In genomic region chrX:101206471-101206870, GRCh38 we compare ENCODE assay signal across 1 cellular context.
A peak's percentile ranks its signal among the peaks of the same experiment; 100 is the strongest.
TF ChIP-seq lines count a peak whose summit lies in the region.

No MANE protein-coding gene starts in this region.

TF ChIP-seq in K562, 482 proteins besides CTCF, POLR2A, EP300 and RAD21 (continued from another document):
- TF ChIP-seq CHD7 (IDR thresholded peaks at IDR 0.05; ENCODE audit: low read depth, low read length) (no peak), TAF15 (IDR thresholded peaks at IDR 0.05; ENCODE audit: low read depth, low read length) (no peak), TRIM25 (IDR thresholded peaks at IDR 0.05; ENCODE audit: borderline replicate concordance) (no peak), ZNF165 (CRISPR knock-in tag; IDR thresholded peaks at IDR 0.05; ENCODE audit: borderline replicate concordance) (no peak), TFAM (CRISPR knock-in tag; conservative IDR thresholded peaks at IDR 0.05) (no peak), SMC3 (conservative IDR thresholded peaks at IDR 0.05; ENCODE audit: insufficient read depth, low read depth, low read length) (peak; percentile 59), VEZF1 (CRISPR knock-in tag; IDR thresholded peaks at IDR 0.05) (no peak), EP400 (IDR thresholded peaks at IDR 0.05) (no peak), NBN (IDR thresholded peaks at IDR 0.05; ENCODE audit: low read depth) (no peak), NCOA1 (IDR thresholded peaks at IDR 0.05; ENCODE audit: low read depth) (no peak), ELF1 (tag; IDR thresholded peaks at IDR 0.05) (no peak), PRPF4 (IDR thresholded peaks at IDR 0.05; ENCODE audit: insufficient read depth, low read depth, low read length, poor library complexity, severe bottlenecking) (no peak), ZNF23 (CRISPR knock-in tag; IDR thresholded peaks at IDR 0.05) (no peak), ATF3 (IDR thresholded peaks at IDR 0.05) (no peak), ATF3 (CRISPR knock-in tag; conservative IDR thresholded peaks at IDR 0.05) (no peak), ZZZ3 (IDR thresholded peaks at IDR 0.05) (no peak), YBX1 (IDR thresholded peaks at IDR 0.05) (no peak), DEAF1 (CRISPR knock-in tag; IDR thresholded peaks at IDR 0.05) (0 out of 2 replicates have a peak, but pooled peaks have one; percentile 27), NCOA4 (IDR thresholded peaks at IDR 0.05; ENCODE audit: partially characterized antibody) (no peak), ZNF140 (CRISPR knock-in tag; IDR thresholded peaks at IDR 0.05) (no peak), CREM (IDR thresholded peaks at IDR 0.05; ENCODE audit: low read depth) (no peak), MTA2 (IDR thresholded peaks at IDR 0.05; ENCODE audit: low read depth) (no peak), MBD1 (CRISPR knock-in tag; IDR thresholded peaks at IDR 0.05) (no peak), ARID1B (IDR thresholded peaks at IDR 0.05) (no peak), ZBTB43 (CRISPR knock-in tag; IDR thresholded peaks at IDR 0.05) (no peak)
